ENCODE assay signal across 26 cellular contexts in genomic region chrX:136687457-136687856, GRCh38. TPM values are rescaled to one million over a fixed set of nuclear protein-coding genes. Genes with fewer than 3 reads are reported as not detected.
DNase-seq lines count a peak whose midpoint lies in the region; ATAC-seq and TF ChIP-seq lines count a peak whose summit lies in the region.
"Had no signal": no experiment of that assay in that cellular context is flagged by ENCODE, and none has a peak within 500 bp of the region (broad histone marks: within the 10 kb centered on the region; RNA-seq: fewer than 3 reads in every experiment).

No MANE protein-coding gene starts in this region.

- DNase-seq in activated CD4-positive, alpha-beta T cell treated with anti-CD3 and anti-CD28 coated beads for 4 hours, result peak; percentile 53 to 63
- no peak for DNase-seq in activated CD4-positive, alpha-beta T cell treated with anti-CD3 and anti-CD28 coated beads, Interleukin-2, amount 10 ng/mL, durations not matched to agents 7 days and 5 days
- DNase-seq in CD8-positive, alpha-beta T cell, result peak in 1 of 7 experiments; percentile 28
- peak in 8 of 10 donors; percentile 29 to 71 (median 38) for DNase-seq in naive thymus-derived CD8-positive, alpha-beta T cell
- DNase-seq in mesothelial cell of epicardium (ENCODE audit: low spot score in 2 of 2, unreplicated experiment in 2 of 2) (no peak), kidney glomerular epithelial cell (lab: John Stamatoyannopoulos, UW) (no peak)
- DNase-seq: cortex of kidney; DMS53; foreskin fibroblast; KBM-7; mammary epithelial cell; naive B cell; NCI-H2029 treated with DMSO at 0.1 percent for 48 hours; NCI-H446 treated with DMSO at 0.1 percent for 48 hours; NK-92 treated with Interleukin-12 subunit alpha and Interleukin-12 subunit beta, amount 100 ng/mL, for 24 hours; transverse colon had no signal

- ATAC-seq in CD8-positive, alpha-beta T cell, result peak; percentile 81
- peak; percentile 81 for ATAC-seq in activated T-helper 17 cell treated with anti-CD3 and anti-CD28 coated beads, Interleukin-2, amount 50 U/mL, for 72 hours (replicated peaks)
- peak; percentile 73 to 89 for ATAC-seq in naive thymus-derived CD8-positive, alpha-beta T cell
- ATAC-seq in HG02973 (IDR thresholded peaks at IDR 0.05; ENCODE audit: unreplicated experiment), result no peak

- POLR2A ChIA-PET in activated CD4-positive, alpha-beta T cell treated with anti-CD3 and anti-CD28 coated beads, Interleukin-2, amount 10 ng/mL, durations not matched to agents 7 days and 5 days (lab: Charles Lee), result no interaction called here
- POLR2A ChIA-PET in CD8-positive, alpha-beta T cell (lab: Charles Lee), result no interaction called here
- POLR2A ChIA-PET in naive thymus-derived CD8-positive, alpha-beta T cell (lab: Charles Lee), result no interaction called here

- peaks cover 44% of the 10 kb centered on the region for H3K36me3 Mint-ChIP-seq in activated CD4-positive, alpha-beta T cell treated with anti-CD3 and anti-CD28 coated beads, Interleukin-2, amount 10 ng/mL, durations not matched to agents 7 days and 5 days (ENCODE audit: low read depth)
- peaks cover 23% of the 10 kb centered on the region for H3K36me3 Mint-ChIP-seq in CD8-positive, alpha-beta T cell
- H3K36me3 Mint-ChIP-seq in activated T-helper 17 cell treated with anti-CD3 and anti-CD28 coated beads, Interleukin-2, amount 50 U/mL, for 72 hours (ENCODE audit: low read depth), result peaks cover 25% of the 10 kb centered on the region
- peaks cover 0 to 18% (median 8%) of the 10 kb centered on the region in 3 donors for H3K36me3 Mint-ChIP-seq in naive thymus-derived CD8-positive, alpha-beta T cell
- H3K36me3 Mint-ChIP-seq in mesothelial cell of epicardium, result no peaks in the 10 kb centered on the region
- H3K36me3 Mint-ChIP-seq: brain had no signal

- no peaks in the 10 kb centered on the region for H3K9me3 Mint-ChIP-seq in activated CD4-positive, alpha-beta T cell treated with anti-CD3 and anti-CD28 coated beads, Interleukin-2, amount 10 ng/mL, durations not matched to agents 7 days and 5 days
- no peaks in the 10 kb centered on the region for H3K9me3 Mint-ChIP-seq in CD8-positive, alpha-beta T cell
- no peaks in the 10 kb centered on the region for H3K9me3 Mint-ChIP-seq in activated T-helper 17 cell treated with anti-CD3 and anti-CD28 coated beads, Interleukin-2, amount 50 U/mL, for 72 hours
- H3K9me3 Mint-ChIP-seq in naive thymus-derived CD8-positive, alpha-beta T cell, result peaks cover 0 to 2% (median 0%) of the 10 kb centered on the region in 9 donors
- H3K9me3 Mint-ChIP-seq in mesothelial cell of epicardium, result peaks cover 18% of the 10 kb centered on the region
- H3K9me3 Mint-ChIP-seq: brain, naive B cell had no signal

- no peaks in the 10 kb centered on the region for H3K9me3 ChIP-seq in CD8-positive, alpha-beta T cell (ENCODE audit: low read length)
- H3K9me3 ChIP-seq: transverse colon had no signal

- peaks cover 13% of the 10 kb centered on the region for H3K36me3 ChIP-seq in CD8-positive, alpha-beta T cell (ENCODE audit: insufficient read depth, low read length)
- H3K36me3 ChIP-seq: transverse colon had no signal

- H3K27ac Mint-ChIP-seq in activated CD4-positive, alpha-beta T cell treated with anti-CD3 and anti-CD28 coated beads, Interleukin-2, amount 10 ng/mL, durations not matched to agents 7 days and 5 days, result no peak overlapping the region
- peak overlapping the region; percentile 93 for H3K27ac Mint-ChIP-seq in CD8-positive, alpha-beta T cell
- H3K27ac Mint-ChIP-seq in activated T-helper 17 cell treated with anti-CD3 and anti-CD28 coated beads, Interleukin-2, amount 50 U/mL, for 72 hours, result peak overlapping the region; percentile 92
- H3K27ac Mint-ChIP-seq in naive thymus-derived CD8-positive, alpha-beta T cell, result peak overlapping the region; percentile 88 to 98 (median 90)
- no peak overlapping the region for H3K27ac Mint-ChIP-seq in mesothelial cell of epicardium
- H3K27ac Mint-ChIP-seq: naive B cell had no signal

- no peaks in the 10 kb centered on the region for H3K27me3 Mint-ChIP-seq in activated CD4-positive, alpha-beta T cell treated with anti-CD3 and anti-CD28 coated beads, Interleukin-2, amount 10 ng/mL, durations not matched to agents 7 days and 5 days
- no peaks in the 10 kb centered on the region for H3K27me3 Mint-ChIP-seq in CD8-positive, alpha-beta T cell (ENCODE audit: low read depth)
- no peaks in the 10 kb centered on the region for H3K27me3 Mint-ChIP-seq in activated T-helper 17 cell treated with anti-CD3 and anti-CD28 coated beads, Interleukin-2, amount 50 U/mL, for 72 hours
- H3K27me3 Mint-ChIP-seq in naive thymus-derived CD8-positive, alpha-beta T cell, result no peaks in the 10 kb centered on the region
- no peaks in the 10 kb centered on the region for H3K27me3 Mint-ChIP-seq in mesothelial cell of epicardium (ENCODE audit: low read depth)
- H3K27me3 Mint-ChIP-seq: naive B cell had no signal

- intact Hi-C loops in CD8-positive, alpha-beta T cell (cut with DNase I, micrococcal nuclease), result no loop called here

- CTCF ChIA-PET in activated CD4-positive, alpha-beta T cell treated with anti-CD3 and anti-CD28 coated beads, Interleukin-2, amount 10 ng/mL, durations not matched to agents 7 days and 5 days (lab: Charles Lee), result no interaction called here
- CTCF ChIA-PET in CD8-positive, alpha-beta T cell (lab: Charles Lee), result interaction anchor here (0.9 kb wide), 1 partner anchor 110 kb away, joined by 3 read pairs; no protein-coding TSS in a partner anchor

- peak overlapping the region; percentile 24 for H3K27ac ChIP-seq in CD8-positive, alpha-beta T cell (ENCODE audit: low read depth, low read length)
- H3K27ac ChIP-seq: C4-2B, hepatocyte, RWPE1, transverse colon, VCaP had no signal

- TF ChIP-seq CTCF in CD8-positive, alpha-beta T cell (IDR thresholded peaks at IDR 0.05), result no peak
- TF ChIP-seq CTCF in mesothelial cell of epicardium (IDR thresholded peaks at IDR 0.05; ENCODE audit: unreplicated experiment), result no peak

- H3K4me1 Mint-ChIP-seq in activated CD4-positive, alpha-beta T cell treated with anti-CD3 and anti-CD28 coated beads, Interleukin-2, amount 10 ng/mL, durations not matched to agents 7 days and 5 days, result peaks cover 49% of the 10 kb centered on the region
- peaks cover 55% of the 10 kb centered on the region for H3K4me1 Mint-ChIP-seq in CD8-positive, alpha-beta T cell (ENCODE audit: low read depth)
- H3K4me1 Mint-ChIP-seq in activated T-helper 17 cell treated with anti-CD3 and anti-CD28 coated beads, Interleukin-2, amount 50 U/mL, for 72 hours, result peaks cover 32% of the 10 kb centered on the region
- H3K4me1 Mint-ChIP-seq in naive thymus-derived CD8-positive, alpha-beta T cell, result peaks cover 14 to 53% (median 46%) of the 10 kb centered on the region in 4 donors
- H3K4me1 Mint-ChIP-seq in mesothelial cell of epicardium, result peaks cover 4% of the 10 kb centered on the region

- no peaks in the 10 kb centered on the region for H3K27me3 ChIP-seq in CD8-positive, alpha-beta T cell (ENCODE audit: insufficient read depth, low read length)
- H3K27me3 ChIP-seq: hepatocyte, transverse colon had no signal

- H3K4me3 ChIP-seq in CD8-positive, alpha-beta T cell (ENCODE audit: low read depth, low read length), result no peak overlapping the region
- H3K4me3 ChIP-seq: hepatocyte, transverse colon had no signal

- peaks cover 62% of the 10 kb centered on the region for H3K4me1 ChIP-seq in CD8-positive, alpha-beta T cell (ENCODE audit: insufficient read depth, low read length)
- H3K4me1 ChIP-seq: transverse colon had no signal

- H3K4me3 Mint-ChIP-seq in activated CD4-positive, alpha-beta T cell treated with anti-CD3 and anti-CD28 coated beads, Interleukin-2, amount 10 ng/mL, durations not matched to agents 7 days and 5 days, result no peak overlapping the region
- H3K4me3 Mint-ChIP-seq in CD8-positive, alpha-beta T cell, result peak overlapping the region; percentile 20
- peak overlapping the region; percentile 79 for H3K4me3 Mint-ChIP-seq in activated T-helper 17 cell treated with anti-CD3 and anti-CD28 coated beads, Interleukin-2, amount 50 U/mL, for 72 hours
- H3K4me3 Mint-ChIP-seq in naive thymus-derived CD8-positive, alpha-beta T cell, result peak overlapping the region in 9 of 10 donors; percentile 12 to 80 (median 43)
- H3K4me3 Mint-ChIP-seq in mesothelial cell of epicardium, result no peak overlapping the region
- H3K4me3 Mint-ChIP-seq: brain, naive B cell had no signal

RNA-seq across cellular contexts. Expression of gene CD40LG, which starts 39.5 kb away (rescaled TPM):
- 100 to 1,000 TPM; 114 to 139 TPM for total RNA-seq in activated CD4-positive, alpha-beta T cell treated with anti-CD3 and anti-CD28 coated beads, Interleukin-2, amount 10 ng/mL, durations not matched to agents 7 days and 5 days
- total RNA-seq in CD8-positive, alpha-beta T cell, result 1 to 10 TPM; 1.2 to 1.5 TPM
- total RNA-seq in activated T-helper 17 cell treated with anti-CD3 and anti-CD28 coated beads, Interleukin-2, amount 50 U/mL, for 72 hours, result 100 to 1,000 TPM in 1 of 2 donors, 10 to 100 TPM in 1; 87.0 to 110 TPM
- under 1 TPM in 1 of 2 experiments, not detected in 1; 0.19 TPM for total RNA-seq in naive thymus-derived CD8-positive, alpha-beta T cell
- under 1 TPM; 0.10 to 0.22 (median 0.17) TPM for polyA plus RNA-seq in naive thymus-derived CD8-positive, alpha-beta T cell
- total RNA-seq in mesothelial cell of epicardium, result not detected in 3 replicates
- total RNA-seq: A673, endothelial cell of umbilical vein, hepatocyte, mammary epithelial cell, skeletal muscle tissue had no signal
- polyA plus RNA-seq: endothelial cell of umbilical vein, hepatocyte, mammary epithelial cell had no signal

Comparison
In these comparisons a context has a peak if more than half of its experiments do, and no peak if none do; other contexts are left out.
1. DNase-seq: peak in activated CD4-positive, alpha-beta T cell treated with anti-CD3 and anti-CD28 coated beads for 4 hours (2 of 2) and naive thymus-derived CD8-positive, alpha-beta T cell (8 of 10); none in activated CD4-positive, alpha-beta T cell treated with anti-CD3 and anti-CD28 coated beads, Interleukin-2, amount 10 ng/mL, durations not matched to agents 7 days and 5 days (single experiment), mesothelial cell of epicardium (0 of 2) and kidney glomerular epithelial cell (single experiment).
2. H3K27ac Mint-ChIP-seq: peak in CD8-positive, alpha-beta T cell (single experiment), activated T-helper 17 cell treated with anti-CD3 and anti-CD28 coated beads, Interleukin-2, amount 50 U/mL, for 72 hours (single experiment) and naive thymus-derived CD8-positive, alpha-beta T cell (10 of 10); none in activated CD4-positive, alpha-beta T cell treated with anti-CD3 and anti-CD28 coated beads, Interleukin-2, amount 10 ng/mL, durations not matched to agents 7 days and 5 days (single experiment) and mesothelial cell of epicardium (single experiment).
3. H3K4me3 Mint-ChIP-seq: peak in CD8-positive, alpha-beta T cell (single experiment), activated T-helper 17 cell treated with anti-CD3 and anti-CD28 coated beads, Interleukin-2, amount 50 U/mL, for 72 hours (single experiment) and naive thymus-derived CD8-positive, alpha-beta T cell (9 of 10); none in activated CD4-positive, alpha-beta T cell treated with anti-CD3 and anti-CD28 coated beads, Interleukin-2, amount 10 ng/mL, durations not matched to agents 7 days and 5 days (single experiment) and mesothelial cell of epicardium (single experiment).
4. RNA of gene CD40LG, which starts 39.5 kb away (total RNA-seq): 114 to 139 TPM in activated CD4-positive, alpha-beta T cell treated with anti-CD3 and anti-CD28 coated beads, Interleukin-2, amount 10 ng/mL, durations not matched to agents 7 days and 5 days and 87.0 to 110 TPM in activated T-helper 17 cell treated with anti-CD3 and anti-CD28 coated beads, Interleukin-2, amount 50 U/mL, for 72 hours; 1.2 to 1.5 TPM in CD8-positive, alpha-beta T cell, 0.19 TPM in naive thymus-derived CD8-positive, alpha-beta T cell and not detected in mesothelial cell of epicardium; every median in the first group is over 10 times any median in the second.